Comparison of ENCODE assay signal across 10 cellular contexts in the genomic region with DNA sequence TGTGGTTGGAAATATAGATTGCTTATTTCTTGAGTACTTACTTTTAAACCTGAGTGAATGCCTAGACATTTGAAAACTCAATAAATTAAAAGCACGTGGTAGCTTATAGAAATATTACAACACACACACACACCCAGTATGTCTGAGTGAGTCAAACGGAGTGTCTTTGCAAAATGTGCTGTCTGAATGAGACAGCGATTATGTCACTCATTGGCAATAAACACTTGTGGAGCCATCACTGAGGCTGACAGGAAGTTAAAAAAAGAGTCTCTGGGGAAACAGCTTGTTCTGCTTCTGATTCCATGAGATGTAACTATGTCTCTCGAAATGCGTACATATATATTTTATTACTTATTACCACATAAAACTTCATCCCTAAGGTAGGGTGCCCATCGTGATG. TPM values are rescaled to one million over a fixed set of nuclear protein-coding genes. Genes with fewer than 3 reads are reported as not detected.
DNase-seq lines count a peak whose midpoint lies in the region; ATAC-seq and TF ChIP-seq lines count a peak whose summit lies in the region.
"Had no signal": no experiment of that assay in that cellular context is flagged by ENCODE, and none has a peak within 500 bp of the region (broad histone marks: within the 10 kb centered on the region; RNA-seq: fewer than 3 reads in every experiment).

No MANE protein-coding gene starts in this region.

- CTCF ChIA-PET in CD4-positive, alpha-beta T cell (lab: Charles Lee): interaction anchor here (1.3 kb wide), 1 partner anchor 10 kb away, joined by 3 read pairs; no protein-coding TSS in a partner anchor

- peak overlapping the region; percentile 7; the same call in 1 of the 2 replicates for H3K27ac ChIP-seq in ACC112 (ENCODE audit: low read depth, low read length)
- no peak overlapping the region for H3K27ac ChIP-seq in CD4-positive, alpha-beta T cell (ENCODE audit: low read depth, low read length)

- POLR2A ChIA-PET in CD4-positive, alpha-beta T cell (lab: Charles Lee): no interaction called here

- H3K79me2 ChIP-seq in ACC112 (ENCODE audit: control insufficient read depth, insufficient read depth, low read length, unreplicated experiment): no peaks in the 10 kb centered on the region

- H3K27ac Mint-ChIP-seq in T-helper 17 cell: no peak overlapping the region
- no peak overlapping the region for H3K27ac Mint-ChIP-seq in CD4-positive, alpha-beta T cell
- H3K27ac Mint-ChIP-seq: GM23338 had no signal

- peak overlapping the region; percentile 13 for H2AFZ ChIP-seq in ACC112 (ENCODE audit: low read length, unreplicated experiment)

- peaks cover 16% of the 10 kb centered on the region for H3K27me3 Mint-ChIP-seq in T-helper 17 cell
- H3K27me3 Mint-ChIP-seq in CD4-positive, alpha-beta T cell: no peaks in the 10 kb centered on the region

- H3K4me1 Mint-ChIP-seq in T-helper 17 cell: no peaks in the 10 kb centered on the region
- H3K4me1 Mint-ChIP-seq in CD4-positive, alpha-beta T cell (ENCODE audit: low read depth): no peaks in the 10 kb centered on the region
- H3K4me1 Mint-ChIP-seq: CD4-positive, CD25-positive, alpha-beta regulatory T cell; GM23338 had no signal

- H3K9me3 ChIP-seq in T-helper 17 cell (ENCODE audit: control insufficient read depth, low read length, poor library complexity, severe bottlenecking): no peaks in the 10 kb centered on the region
- H3K9me3 ChIP-seq in CD4-positive, alpha-beta T cell (ENCODE audit: control insufficient read depth, low read length): no peaks in the 10 kb centered on the region

- H3K27me3 ChIP-seq in ACC112 (ENCODE audit: insufficient read depth, low read length): no peaks in the 10 kb centered on the region
- H3K27me3 ChIP-seq in CD4-positive, alpha-beta T cell (ENCODE audit: control insufficient read depth, insufficient read depth, low read length): no peaks in the 10 kb centered on the region

- H3K36me3 ChIP-seq in ACC112 (ENCODE audit: insufficient read depth, low read length): no peaks in the 10 kb centered on the region

- DNase-seq in HFF-Myc (ENCODE audit: extremely low read depth, low read depth): peak; percentile 27
- no peak for DNase-seq in T-helper 17 cell
- DNase-seq in iris pigment epithelial cell (ENCODE audit: low read depth): peak; percentile 94
- DNase-seq in NCI-H510A treated with DMSO at 0.1 percent for 48 hours (lab: John Stamatoyannopoulos, UW): no peak
- no peak for DNase-seq in DMS79 treated with DMSO at 0.1 percent for 48 hours (lab: John Stamatoyannopoulos, UW)
- no peak for DNase-seq in CD4-positive, alpha-beta T cell

- H3K9me3 Mint-ChIP-seq in CD4-positive, alpha-beta T cell: no peaks in the 10 kb centered on the region
- H3K9me3 Mint-ChIP-seq: CD4-positive, CD25-positive, alpha-beta regulatory T cell; GM23338 had no signal

- intact Hi-C loops in CD4-positive, alpha-beta T cell (cut with DNase I, micrococcal nuclease): loop anchor here in 1 of 2 experiments (5.0 kb wide), 1 partner anchor 732 kb away; no protein-coding TSS in a partner anchor

- ATAC-seq in T-helper 17 cell (peak; percentile 35), HG02678 (IDR thresholded peaks at IDR 0.05; ENCODE audit: unreplicated experiment) (no peak)
- no peak for ATAC-seq in CD4-positive, alpha-beta T cell (ENCODE audit: poor library complexity)
- ATAC-seq: GM23338 had no signal

- H3K4me3 Mint-ChIP-seq in T-helper 17 cell: no peak overlapping the region
- no peak overlapping the region for H3K4me3 Mint-ChIP-seq in CD4-positive, alpha-beta T cell
- H3K4me3 Mint-ChIP-seq: CD4-positive, CD25-positive, alpha-beta regulatory T cell; GM23338 had no signal

- H3K36me3 Mint-ChIP-seq in T-helper 17 cell (ENCODE audit: low read depth): no peaks in the 10 kb centered on the region
- no peaks in the 10 kb centered on the region for H3K36me3 Mint-ChIP-seq in CD4-positive, alpha-beta T cell (ENCODE audit: low read depth)
- H3K36me3 Mint-ChIP-seq: CD4-positive, CD25-positive, alpha-beta regulatory T cell had no signal

- H3K4me3 ChIP-seq in ACC112 (ENCODE audit: low read depth, low read length) (no peak overlapping the region), HFF-Myc (replicated peaks; ENCODE audit: low read depth, low read length) (no peak overlapping the region)
- H3K4me3 ChIP-seq: GM23338 had no signal

- H3K4me1 ChIP-seq in ACC112 (ENCODE audit: control insufficient read depth, insufficient read depth, low read length, unreplicated experiment): peaks cover 19% of the 10 kb centered on the region

- no peak for TF ChIP-seq CTCF in HFF-Myc (IDR thresholded peaks at IDR 0.05; ENCODE audit: low read depth, low read length, missing control alignments)
- no peak for TF ChIP-seq CTCF in CD4-positive, alpha-beta T cell (IDR thresholded peaks at IDR 0.05)

RNA-seq across cellular contexts. Expression of a gene that starts 22.3 kb away (rescaled TPM):
- total RNA-seq in T-helper 17 cell: 10 to 100 TPM; 61.3 to 78.7 TPM
- total RNA-seq in CD4-positive, alpha-beta T cell: 10 to 100 TPM; 46.0 to 50.8 TPM

RNA-seq across cellular contexts. Expression of a gene that starts 32.2 kb away (rescaled TPM):
- not detected for total RNA-seq in T-helper 17 cell
- not detected for total RNA-seq in CD4-positive, alpha-beta T cell
- total RNA-seq: CD4-positive, CD25-positive, alpha-beta regulatory T cell; GM23338 had no signal

Comparison
In these comparisons a context has a peak if more than half of its experiments do, and no peak if none do; other contexts are left out.
1. DNase-seq: peak in HFF-Myc (single experiment) and iris pigment epithelial cell (single experiment); none in T-helper 17 cell (0 of 3), NCI-H510A treated with DMSO at 0.1 percent for 48 hours (single experiment), DMS79 treated with DMSO at 0.1 percent for 48 hours (single experiment) and CD4-positive, alpha-beta T cell (0 of 10).